Comparison of ENCODE assay signal across 7 cellular contexts in the genomic region with DNA sequence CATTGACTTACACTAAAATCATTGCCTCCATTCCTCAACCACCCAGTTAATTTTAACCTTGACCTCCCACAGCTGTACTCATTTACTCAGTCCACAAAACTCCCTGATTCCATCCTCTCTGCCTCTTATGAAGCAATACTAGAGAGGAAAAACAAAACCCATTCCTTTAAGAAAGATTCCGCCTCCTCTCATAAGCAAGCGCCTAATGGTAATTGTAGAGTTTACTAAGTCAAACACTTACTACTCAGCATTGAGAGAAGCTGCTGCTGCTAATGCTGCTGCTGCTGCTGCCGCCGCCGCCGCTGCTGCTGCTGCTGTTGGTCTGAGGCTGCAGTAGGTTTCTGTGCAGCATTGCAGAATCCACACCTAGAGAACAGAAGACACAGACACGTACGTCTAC. TPM values are rescaled to one million over a fixed set of nuclear protein-coding genes. Genes with fewer than 3 reads are reported as not detected.
DNase-seq lines count a peak whose midpoint lies in the region; ATAC-seq and TF ChIP-seq lines count a peak whose summit lies in the region.

No MANE protein-coding gene starts in this region.

- no peaks in the 10 kb centered on the region for H3K9me2 ChIP-seq in hepatocyte (replicated peaks; ENCODE audit: insufficient read depth)

- peaks cover 58% of the 10 kb centered on the region for H3K79me2 ChIP-seq in hepatocyte

- TF ChIP-seq CTCF in HFF-Myc (IDR thresholded peaks at IDR 0.05; ENCODE audit: low read depth, low read length, missing control alignments) (no peak), WERI-Rb-1 (IDR thresholded peaks at IDR 0.05; ENCODE audit: low read depth, low read length) (no peak), hepatocyte (IDR thresholded peaks at IDR 0.05; ENCODE audit: poor library complexity) (no peak), gastrocnemius medialis (IDR thresholded peaks at IDR 0.05 in 4 of 5, conservative IDR thresholded peaks at IDR 0.05 in 1 of 5) (no peak)

- peak in 1 of 2 donors; percentile 33 for TF ChIP-seq POLR2A in gastrocnemius medialis (IDR thresholded peaks at IDR 0.05)

- intact Hi-C loops in gastrocnemius medialis (cut with DNase I; ENCODE audit: low total_unique reads): loop anchor here (2.0 to 10.0 kb wide), 6 partner anchors 72 to 299 kb away; a partner anchor contains a TSS

- peaks cover 38% of the 10 kb centered on the region for H3K4me1 ChIP-seq in hepatocyte (ENCODE audit: insufficient read depth)
- peaks cover 11 to 19% of the 10 kb centered on the region in 2 donors for H3K4me1 ChIP-seq in gastrocnemius medialis

- peaks cover 10% of the 10 kb centered on the region for H4K20me1 ChIP-seq in hepatocyte (ENCODE audit: insufficient read depth, poor library complexity, severe bottlenecking)

- DNase-seq in HFF-Myc (ENCODE audit: extremely low read depth, low read depth) (no peak), WERI-Rb-1 (peak; percentile 48), hepatocyte (ENCODE audit: low spot score) (peak; percentile 65), gastrocnemius medialis (peak in 1 of 2 donors; percentile 18), D341Med (ENCODE audit: low spot score) (no peak), NCI-H2029 treated with DMSO at 0.1 percent for 48 hours (lab: John Stamatoyannopoulos, UW) (no peak)

- 8% methylated on average over 8 of the region's 8 CpGs for WGBS in hepatocyte (ENCODE audit: low lambda C conversion rate, missing lambda C conversion rate)

- peak; percentile 6 to 17 for ATAC-seq in gastrocnemius medialis
- ATAC-seq in HG03565 (IDR thresholded peaks at IDR 0.05; ENCODE audit: unreplicated experiment): no peak

- peak overlapping the region; percentile 17 for H2AFZ ChIP-seq in hepatocyte

- H3K9me3 ChIP-seq in WERI-Rb-1 (ENCODE audit: severe bottlenecking) (no peaks in the 10 kb centered on the region), hepatocyte (ENCODE audit: low read depth) (no peaks in the 10 kb centered on the region), gastrocnemius medialis (no peaks in the 10 kb centered on the region)

- in situ Hi-C loops in gastrocnemius medialis (cut with MboI; ENCODE audit: low sequenced_read_pairs in 4 of 4): loop anchor here in 1 of 4 donors (25.0 kb wide), 1 partner anchor 118 kb away; no protein-coding TSS in a partner anchor

- H3K4me2 ChIP-seq in hepatocyte: peak overlapping the region; percentile 85

- H3K27ac ChIP-seq in WERI-Rb-1 (no peak overlapping the region), hepatocyte (peak overlapping the region; percentile 98), gastrocnemius medialis (peak overlapping the region; percentile 82 to 89 (median 86))

- H3K4me3 ChIP-seq in HFF-Myc (replicated peaks; ENCODE audit: low read depth, low read length) (peak overlapping the region; percentile 80), WERI-Rb-1 (ENCODE audit: low read depth, low read length) (peak overlapping the region; percentile 29), hepatocyte (peak overlapping the region; percentile 12), gastrocnemius medialis (peak overlapping the region; percentile 24 to 97 (median 62))

- H3K27me3 ChIP-seq in WERI-Rb-1 (ENCODE audit: insufficient read depth, low read depth, severe bottlenecking) (no peaks in the 10 kb centered on the region), hepatocyte (no peaks in the 10 kb centered on the region), gastrocnemius medialis (no peaks in the 10 kb centered on the region)

- H3K36me3 ChIP-seq in WERI-Rb-1 (peaks cover 7% of the 10 kb centered on the region), hepatocyte (replicated peaks; ENCODE audit: insufficient read depth, low read depth) (no peaks in the 10 kb centered on the region), gastrocnemius medialis (no peaks in the 10 kb centered on the region)

RNA-seq across cellular contexts. Expression of a gene that starts 2.1 kb away (rescaled TPM):
- total RNA-seq in hepatocyte (206 and 216 TPM in 2 replicates), gastrocnemius medialis (10 to 100 TPM; 16.0 to 31.3 (median 18.4) TPM)
- 83.2 and 88.6 TPM in 2 replicates for polyA plus RNA-seq in hepatocyte

Comparison
In these comparisons a context has a peak if more than half of its experiments do, and no peak if none do; other contexts are left out.
1. DNase-seq: peak in WERI-Rb-1 (single experiment) and hepatocyte (single experiment); none in HFF-Myc (single experiment), D341Med (single experiment) and NCI-H2029 treated with DMSO at 0.1 percent for 48 hours (single experiment).
2. H3K4me3 ChIP-seq: peak in every context shown above with its lines; median percentile 80 in HFF-Myc; 62 in gastrocnemius medialis; 29 in WERI-Rb-1; 12 in hepatocyte.